8 cellular contexts compared by ENCODE assay signal in genomic region chr14:77037886-77038511, GRCh38. TPM values are rescaled to one million over a fixed set of nuclear protein-coding genes. Genes with fewer than 3 reads are reported as not detected.
DNase-seq lines count a peak whose midpoint lies in the region; ATAC-seq and TF ChIP-seq lines count a peak whose summit lies in the region.

No MANE protein-coding gene starts in this region.

- H3K4me1 ChIP-seq in GM23248 (ENCODE audit: insufficient read depth) (peaks cover 67% of the 10 kb centered on the region), neural progenitor cell (peaks cover 43% of the 10 kb centered on the region)

- H3K27ac Mint-ChIP-seq in chondrocyte (ENCODE audit: unreplicated experiment) (peak overlapping the region; percentile 100), neural progenitor cell (peak overlapping the region; percentile 99)

- TF ChIP-seq CTCF in chondrocyte (IDR thresholded peaks at IDR 0.05) = no peak
- TF ChIP-seq CTCF in neural progenitor cell (IDR thresholded peaks at IDR 0.05) = no peak

- in situ Hi-C loops in GM23248 (cut with MboI) = no loop called here

- H3K4me1 Mint-ChIP-seq in chondrocyte (ENCODE audit: low read depth) = peaks cover 82% of the 10 kb centered on the region
- peaks cover 85% of the 10 kb centered on the region for H3K4me1 Mint-ChIP-seq in neural progenitor cell

- ATAC-seq in HG03039 (IDR thresholded peaks at IDR 0.05; ENCODE audit: unreplicated experiment) = no peak

- no peaks in the 10 kb centered on the region for H3K27me3 ChIP-seq in GM23248 (replicated peaks; ENCODE audit: insufficient read depth)
- H3K27me3 ChIP-seq in neural progenitor cell = peaks cover 56% of the 10 kb centered on the region

- no peaks in the 10 kb centered on the region for H3K9me3 Mint-ChIP-seq in chondrocyte (ENCODE audit: low read depth)
- H3K9me3 Mint-ChIP-seq in neural progenitor cell = no peaks in the 10 kb centered on the region

- H3K9ac ChIP-seq in GM23248 (peak overlapping the region; percentile 93), neural progenitor cell (no peak overlapping the region)

- H3K4me2 ChIP-seq in GM23248 (ENCODE audit: unreplicated experiment) (peak overlapping the region; percentile 80), neural progenitor cell (peak overlapping the region; percentile 30)

- H2AFZ ChIP-seq in GM23248 (peak overlapping the region; percentile 47; the same call in 1 of the 2 replicates), neural progenitor cell (replicated peaks) (no peak overlapping the region)

- no peaks in the 10 kb centered on the region for H3K9me3 ChIP-seq in GM23248 (ENCODE audit: low read depth)
- no peaks in the 10 kb centered on the region for H3K9me3 ChIP-seq in neural progenitor cell (ENCODE audit: low read depth)

- H3K79me2 ChIP-seq in GM23248 (ENCODE audit: insufficient read depth) (0 out of 2 replicates have a peak, but pooled peaks cover 5% of the 10 kb centered on the region), neural progenitor cell (ENCODE audit: low read depth) (no peaks in the 10 kb centered on the region)

- H3K36me3 ChIP-seq in GM23248 (ENCODE audit: low read depth) (no peaks in the 10 kb centered on the region), neural progenitor cell (no peaks in the 10 kb centered on the region)

- H3K4me3 ChIP-seq in GM23248 (peak overlapping the region; percentile 60), neural progenitor cell (no peak overlapping the region)

- no peak overlapping the region for H3K4me3 Mint-ChIP-seq in chondrocyte (ENCODE audit: unreplicated experiment)
- peak overlapping the region; percentile 35 for H3K4me3 Mint-ChIP-seq in neural progenitor cell

- H3K27me3 Mint-ChIP-seq in chondrocyte (ENCODE audit: low read depth) (no peaks in the 10 kb centered on the region), neural progenitor cell (ENCODE audit: insufficient read depth, low read depth) (peaks cover 13% of the 10 kb centered on the region)

- DNase-seq in GM23248 (peak; percentile 61), UCSD-AML1 (lab: John Stamatoyannopoulos, UW; ENCODE audit: unreplicated experiment) (peak; percentile 80), chondrocyte (ENCODE audit: low spot score) (no peak), neural progenitor cell (ENCODE audit: low spot score) (no peak), NCI-H2081 treated with DMSO at 0.1 percent for 48 hours (lab: John Stamatoyannopoulos, UW) (no peak), pons (ENCODE audit: low spot score) (no peak)
- DNase-seq in NK-92 treated with Interleukin-12 subunit alpha and Interleukin-12 subunit beta, amount 100 ng/mL, for 24 hours (lab: John Stamatoyannopoulos, UW) = no peak

- no peaks in the 10 kb centered on the region for H3K9me2 ChIP-seq in GM23248 (ENCODE audit: insufficient read depth)

- H4K20me1 ChIP-seq in GM23248 (ENCODE audit: insufficient read depth) = no peaks in the 10 kb centered on the region
- H4K20me1 ChIP-seq in neural progenitor cell (ENCODE audit: low read depth) = no peaks in the 10 kb centered on the region

- peak overlapping the region; percentile 100 for H3K27ac ChIP-seq in GM23248
- no peak overlapping the region for H3K27ac ChIP-seq in neural progenitor cell

- peaks cover 50% of the 10 kb centered on the region for H3F3A ChIP-seq in GM23248 (ENCODE audit: insufficient read depth)
- peaks cover 41% of the 10 kb centered on the region for H3F3A ChIP-seq in neural progenitor cell (ENCODE audit: low read depth)

- H3K36me3 Mint-ChIP-seq in chondrocyte (ENCODE audit: low read depth) (no peaks in the 10 kb centered on the region), neural progenitor cell (no peaks in the 10 kb centered on the region)

- 31 to 39% methylated on average over 13 to 21 of the region's 21 CpGs for WGBS in GM23248 (ENCODE audit: low coverage in 1 of 2, low lambda C conversion rate in 2 of 2, missing lambda C conversion rate in 2 of 2), 2 experiments

RNA-seq across cellular contexts. Expression of gene IRF2BPL, which starts 9.5 kb away (rescaled TPM):
- total RNA-seq in GM23248 (2014; rRNA removed; shearing (Covaris generic)) = 43.4 and 51.0 TPM in 2 replicates
- polyA plus RNA-seq in GM23248 (2016; fragmentation: Nextera tagmentation; extraction: Ambion mirVana) = 4.8 and 4.9 TPM in 2 replicates
- 56.0 to 61.9 TPM (median 56.7 TPM) in 3 replicates for total RNA-seq in chondrocyte
- 4.8 and 14.9 TPM in 2 replicates for total RNA-seq in neural progenitor cell (ENCODE audit: low replicate concordance)

Comparison
In these comparisons a context has a peak if more than half of its experiments do, and no peak if none do; other contexts are left out.
1. DNase-seq: peak in GM23248 (single experiment) and UCSD-AML1 (single experiment); none in chondrocyte (single experiment), neural progenitor cell (single experiment), NCI-H2081 treated with DMSO at 0.1 percent for 48 hours (single experiment), NK-92 treated with Interleukin-12 subunit alpha and Interleukin-12 subunit beta, amount 100 ng/mL, for 24 hours (single experiment) and pons (single experiment).